ENCODE assay signal across 8 cellular contexts in the genomic region with DNA sequence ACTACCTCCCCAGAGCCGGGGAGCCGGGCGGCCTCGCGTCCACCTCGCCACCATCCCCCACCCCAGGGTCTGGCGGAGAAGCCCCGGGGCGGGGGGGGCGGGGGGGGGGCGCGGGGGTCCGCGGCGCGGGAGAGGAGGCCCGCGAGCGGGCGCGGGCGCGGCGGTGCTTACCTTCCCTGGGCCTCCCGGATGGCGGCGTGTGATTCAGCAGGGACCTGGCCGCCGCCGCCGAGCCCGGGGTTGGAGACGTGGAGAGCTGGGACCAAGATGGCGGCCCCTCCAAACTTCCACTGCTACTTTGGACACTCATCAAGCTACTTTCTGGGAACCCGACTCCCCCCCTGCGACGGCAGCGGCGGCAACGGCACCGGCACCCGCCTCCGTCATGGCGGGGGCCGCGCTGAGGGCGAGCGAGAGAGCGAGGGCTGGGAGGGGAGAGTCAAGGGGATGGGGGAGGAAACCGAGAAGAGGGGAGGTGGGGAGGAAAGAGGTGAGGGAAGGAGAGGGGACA. TPM values are rescaled to one million over a fixed set of nuclear protein-coding genes. Genes with fewer than 3 reads are reported as not detected.
DNase-seq lines count a peak whose midpoint lies in the region; ATAC-seq, FAIRE-seq and TF ChIP-seq lines count a peak whose summit lies in the region.

No MANE protein-coding gene starts in this region.

- 0 to 2% methylated on average over 11 to 39 of the region's 50 CpGs for WGBS in GM23248 (ENCODE audit: low coverage in 1 of 2, low lambda C conversion rate in 2 of 2, missing lambda C conversion rate in 2 of 2), 2 experiments
- WGBS in GM12878 (ENCODE audit: insufficient coverage, insufficient replicate concordance, low lambda C conversion rate, missing lambda C conversion rate) = under 1% methylated on average over 22 of the region's 50 CpGs

- POLR2A ChIA-PET in GM12878 (lab: Charles Lee) = interaction anchor here (1.5 to 11.0 kb wide), 4 partner anchors 10 to 256 kb away, joined by 4 to 143 read pairs (median 14); no protein-coding TSS in a partner anchor

- peak; percentile 86 for DNase-seq in GM23248
- DNase-seq in MG63 = peak; percentile 60
- peak; percentile 50 for DNase-seq in T-helper 22 cell (ENCODE audit: low read depth)
- no peak for DNase-seq in GM12878 (ENCODE audit: low read depth, low spot score)
- no peak for DNase-seq in Ammon's horn (ENCODE audit: low spot score)

- TF ChIP-seq EP300 in GM12878 (IDR thresholded peaks at IDR 0.05; ENCODE audit: borderline replicate concordance in 1 of 2, control insufficient read depth in 1 of 2, low read depth in 2 of 2, low read length in 2 of 2) = no peak

- no TSS peak for BruUV-seq in GM12878 (replicated peaks; lab: Mats Ljungman, UMichigan)

- H3K4me1 ChIP-seq in DOHH2 (ENCODE audit: control insufficient read depth, low read length) (peaks cover 57% of the 10 kb centered on the region), GM23248 (ENCODE audit: insufficient read depth) (peaks cover 13% of the 10 kb centered on the region), GM12878 (ENCODE audit: control insufficient read depth, insufficient read depth, low read length) (peaks cover 22% of the 10 kb centered on the region), iPS-15b (ENCODE audit: control insufficient read depth, insufficient read depth, low read length) (peaks cover 8% of the 10 kb centered on the region), skeletal muscle satellite cell (ENCODE audit: control insufficient read depth, insufficient read depth, low read length) (peaks cover 7% of the 10 kb centered on the region)

- CTCF ChIA-PET in GM12878 (lab: Yijun Ruan, JAX) = interaction anchor here (1.5 to 11.1 kb wide), 6 partner anchors 73 to 256 kb away, joined by 3 to 92 read pairs (median 30); no protein-coding TSS in a partner anchor

- FAIRE-seq in GM12878 (lab: Jason Lieb, UNC) = no peak

- TF ChIP-seq POLR2A in GM12878 (IDR thresholded peaks at IDR 0.05; ENCODE audit: low read depth, low read length) = peak; percentile 79

- peaks cover 28% of the 10 kb centered on the region for H4K20me1 ChIP-seq in DOHH2 (ENCODE audit: control insufficient read depth, insufficient read depth, low read depth, low read length)
- peaks cover 17% of the 10 kb centered on the region; the same call in 1 of the 2 replicates for H4K20me1 ChIP-seq in GM23248 (ENCODE audit: insufficient read depth)
- peaks cover 9% of the 10 kb centered on the region; the same call in 1 of the 2 replicates for H4K20me1 ChIP-seq in GM12878 (ENCODE audit: control insufficient read depth, insufficient read depth)

- peak overlapping the region; percentile 97 for H3K9ac ChIP-seq in GM23248
- H3K9ac ChIP-seq in GM12878 (ENCODE audit: control insufficient read depth, insufficient read depth, low read length) = peak overlapping the region; percentile 98
- peak overlapping the region; percentile 97 for H3K9ac ChIP-seq in iPS-15b (ENCODE audit: low read depth, low read length)
- H3K9ac ChIP-seq in skeletal muscle satellite cell (ENCODE audit: low read depth, low read length) = peak overlapping the region; percentile 89

- H3F3A ChIP-seq in DOHH2 (ENCODE audit: control insufficient read depth, insufficient read depth) = peaks cover 14% of the 10 kb centered on the region
- H3F3A ChIP-seq in GM23248 (ENCODE audit: insufficient read depth) = peaks cover 22% of the 10 kb centered on the region; the same call in 1 of the 2 replicates

- H2AFZ ChIP-seq in GM23248 (peak overlapping the region; percentile 86), GM12878 (ENCODE audit: control insufficient read depth, low read depth, low read length) (peak overlapping the region; percentile 33)

- SMC1A ChIA-PET in GM12878 (lab: Charles Lee; ENCODE audit: uncharacterized antibody, unreplicated experiment) = interaction anchor here (1.5 to 14.6 kb wide), 5 partner anchors 74 to 256 kb away, joined by 4 to 236 read pairs (median 65); no protein-coding TSS in a partner anchor

- H3K79me2 ChIP-seq in DOHH2 (ENCODE audit: control insufficient read depth, low read length) (peaks cover 58% of the 10 kb centered on the region), GM23248 (ENCODE audit: insufficient read depth) (peaks cover 47% of the 10 kb centered on the region), GM12878 (ENCODE audit: control insufficient read depth, insufficient read depth, low read length) (peaks cover 69% of the 10 kb centered on the region)

- peaks cover 9% of the 10 kb centered on the region for H3K36me3 ChIP-seq in DOHH2 (ENCODE audit: control insufficient read depth, low read length)
- no peaks in the 10 kb centered on the region for H3K36me3 ChIP-seq in GM23248 (ENCODE audit: low read depth)
- H3K36me3 ChIP-seq in MG63 = no peaks in the 10 kb centered on the region
- no peaks in the 10 kb centered on the region for H3K36me3 ChIP-seq in GM12878 (ENCODE audit: control insufficient read depth in 2 of 2, insufficient read depth in 2 of 2, low read length in 1 of 2)
- H3K36me3 ChIP-seq in iPS-15b (ENCODE audit: control insufficient read depth, insufficient read depth, low read length) = no peaks in the 10 kb centered on the region
- H3K36me3 ChIP-seq in skeletal muscle satellite cell (ENCODE audit: insufficient read depth, low read length) = no peaks in the 10 kb centered on the region

- TF ChIP-seq CTCF in DOHH2 (IDR thresholded peaks at IDR 0.05; ENCODE audit: low read depth, low read length, poor library complexity, severe bottlenecking) = no peak
- TF ChIP-seq CTCF in GM12878 (IDR thresholded peaks at IDR 0.05 in 2 of 3, conservative IDR thresholded peaks at IDR 0.05 in 1 of 3; ENCODE audit: control insufficient read depth in 2 of 3, extremely low read depth in 1 of 3, insufficient read depth in 1 of 3, low read depth in 3 of 3, low read length in 3 of 3) = no peak

- H3K27ac ChIP-seq in DOHH2 (ENCODE audit: low read depth, low read length) = peak overlapping the region; percentile 89
- peak overlapping the region; percentile 97 for H3K27ac ChIP-seq in GM23248
- peak overlapping the region; percentile 96 for H3K27ac ChIP-seq in GM12878 (ENCODE audit: control insufficient read depth, insufficient read depth)

- TF ChIP-seq RAD21 in GM12878 (IDR thresholded peaks at IDR 0.05; ENCODE audit: insufficient read depth, low read depth, low read length) = no peak

- intact Hi-C loops in GM12878 (cut with micrococcal nuclease; ENCODE audit: unreplicated experiment) = no loop called here

- RAD21 ChIA-PET in GM12878 (lab: Charles Lee; ENCODE audit: unreplicated experiment) = interaction anchor here (0.7 to 10.2 kb wide), 9 partner anchors 73 to 374 kb away, joined by 3 to 102 read pairs (median 7); a partner anchor contains a TSS

- H3K9me3 ChIP-seq in DOHH2 (ENCODE audit: control insufficient read depth, insufficient read depth, low read length) (no peaks in the 10 kb centered on the region), GM23248 (ENCODE audit: low read depth) (no peaks in the 10 kb centered on the region), MG63 (no peaks in the 10 kb centered on the region), GM12878 (replicated peaks; ENCODE audit: control insufficient read depth, insufficient read depth, low read length) (no peaks in the 10 kb centered on the region), iPS-15b (ENCODE audit: control insufficient read depth, insufficient read depth, low read length) (no peaks in the 10 kb centered on the region), skeletal muscle satellite cell (replicated peaks; ENCODE audit: low read length) (no peaks in the 10 kb centered on the region)

- H3K27me3 ChIP-seq in DOHH2 (ENCODE audit: control insufficient read depth, low read length) (no peaks in the 10 kb centered on the region; the same call in 1 of the 2 replicates), GM23248 (replicated peaks; ENCODE audit: insufficient read depth) (no peaks in the 10 kb centered on the region), MG63 (no peaks in the 10 kb centered on the region), GM12878 (replicated peaks in 1 of 2; ENCODE audit: control insufficient read depth in 2 of 2, insufficient read depth in 2 of 2, low read length in 1 of 2) (no peaks in the 10 kb centered on the region), iPS-15b (ENCODE audit: control insufficient read depth, insufficient read depth, low read length) (no peaks in the 10 kb centered on the region), skeletal muscle satellite cell (ENCODE audit: control insufficient read depth, insufficient read depth, low read length) (no peaks in the 10 kb centered on the region)

- peak overlapping the region; percentile 73 for H3K4me2 ChIP-seq in DOHH2 (ENCODE audit: low read length)
- peak overlapping the region; percentile 94 for H3K4me2 ChIP-seq in GM23248 (ENCODE audit: unreplicated experiment)
- no peak overlapping the region for H3K4me2 ChIP-seq in GM12878 (ENCODE audit: control insufficient read depth, insufficient read depth)
- H3K4me2 ChIP-seq in skeletal muscle satellite cell (ENCODE audit: low read length) = peak overlapping the region; percentile 87

- H3K9me2 ChIP-seq in DOHH2 (replicated peaks; ENCODE audit: control insufficient read depth, low read length) (no peaks in the 10 kb centered on the region), GM23248 (ENCODE audit: insufficient read depth) (no peaks in the 10 kb centered on the region)

- in situ Hi-C loops in GM23248 (cut with MboI) (loop anchor here (25.0 kb wide), 1 partner anchor 252 kb away; no protein-coding TSS in a partner anchor), GM12878 (cut with MboI) (loop anchor here (5.0 kb wide), 1 partner anchor 157 kb away; no protein-coding TSS in a partner anchor)

- H3K4me3 ChIP-seq in DOHH2 (ENCODE audit: low read length) (peak overlapping the region; percentile 99), GM23248 (peak overlapping the region; percentile 87), MG63 (peak overlapping the region; percentile 88), GM12878 (peak overlapping the region; percentile 90), iPS-15b (ENCODE audit: low read depth, low read length) (peak overlapping the region; percentile 96), skeletal muscle satellite cell (ENCODE audit: low read length) (peak overlapping the region; percentile 77)

- ATAC-seq in GM12878 = peak; percentile 36

RNA-seq across cellular contexts. Expression of a gene that starts 0.5 kb away (rescaled TPM):
- 9.6 and 23.6 TPM in 2 replicates for total RNA-seq in GM23248 (2014; rRNA removed; shearing (Covaris generic))
- polyA plus RNA-seq in GM23248 (2016; fragmentation: Nextera tagmentation; extraction: Ambion mirVana) = 23.7 and 25.6 TPM in 2 replicates
- 7.1 and 9.4 TPM in 2 replicates for total RNA-seq in MG63 (2014; rRNA removed; shearing (Covaris generic); ENCODE audit: low replicate concordance)
- 122 and 146 TPM in 2 replicates for total RNA-seq in GM12878 (2013; cell fraction: nucleolus; rRNA removed)
- 25.1 and 29.0 TPM in 2 replicates for total RNA-seq in GM12878 (2014; rRNA removed)
- 48.4 and 51.6 TPM in 2 replicates for total RNA-seq in GM12878 (2014; rRNA removed; fragmentation: Illumina TruSeq; extraction: Trizol)
- total RNA-seq in GM12878 (2021) = 122 TPM in 2 replicates
- polyA plus RNA-seq in GM12878 (2011; ENCODE audit: low read depth) = 21.4 TPM
- polyA plus RNA-seq in GM12878 (2011; rRNA removed) = 50.2 and 77.0 TPM in 2 replicates
- 13.1 and 18.1 TPM in 2 replicates for polyA plus RNA-seq in GM12878 (2011; cell fraction: cytosol; rRNA removed)
- 21.7 and 25.4 TPM in 2 replicates for polyA plus RNA-seq in GM12878 (2011; cell fraction: nucleus; rRNA removed)
- 43.7 and 60.4 TPM in 2 replicates for polyA plus RNA-seq in GM12878 (2012)
- 79.9 and 99.5 TPM in 2 replicates for polyA plus RNA-seq in GM12878 (2014; fragmentation: Illumina TruSeq; extraction: Trizol)
- polyA plus RNA-seq in GM12878 (2014; fragmentation: Nextera tagmentation; extraction: Ambion mirVana) = 100 to 1,000 TPM in 1 of 2 experiments, 10 to 100 TPM in 1; 42.5 to 126 TPM
- polyA plus RNA-seq in GM12878 (2014; rRNA removed) = 26.3 and 28.4 TPM in 2 replicates
- polyA plus RNA-seq in GM12878 (2016; fragmentation: Nextera tagmentation; extraction: Ambion mirVana) = 10 to 100 TPM; 64.4 to 71.3 TPM
- 39.4 and 60.5 TPM in 2 replicates for polyA minus RNA-seq in GM12878 (2011; rRNA and poly(A)+ RNA removed)
- 31.0 and 41.9 TPM in 2 replicates for polyA minus RNA-seq in GM12878 (2011; cell fraction: cytosol; rRNA and poly(A)+ RNA removed)
- 38.4 and 75.1 TPM in 2 replicates for polyA minus RNA-seq in GM12878 (2011; cell fraction: nucleus; rRNA and poly(A)+ RNA removed)
- 10.0 and 11.4 TPM in 2 replicates for total RNA-seq in skeletal muscle satellite cell (2012; rRNA removed)

Comparison
In these comparisons a context has a peak if more than half of its experiments do, and no peak if none do; other contexts are left out.
1. DNase-seq: peak in GM23248 (single experiment), MG63 (single experiment) and T-helper 22 cell (single experiment); none in GM12878 (single experiment) and Ammon's horn (single experiment).
2. Peak in every context shown above with its lines, with median percentiles within 50 percentile points of each other: H3K27ac ChIP-seq, H3K4me3 ChIP-seq and H3K9ac ChIP-seq.